In the genomic region with DNA sequence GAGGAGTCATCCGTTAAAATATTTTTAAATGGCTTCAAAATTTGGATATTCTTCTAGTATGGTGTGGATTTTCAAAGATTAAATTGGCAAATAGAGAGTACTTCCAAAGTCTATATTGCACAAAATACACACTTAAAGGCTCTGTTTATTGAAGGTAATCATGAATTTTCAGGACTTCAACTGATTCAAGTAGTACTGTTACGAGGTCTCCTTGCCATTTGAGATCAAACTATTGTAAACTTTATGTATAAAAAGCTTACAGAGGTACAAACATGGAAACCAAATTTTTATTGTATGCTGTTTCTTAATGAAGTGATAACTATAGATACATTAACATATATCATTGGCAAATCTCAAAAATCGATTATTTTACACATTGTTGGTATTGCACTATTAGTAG, we compare ENCODE assay signal across 2 cellular contexts.
TF ChIP-seq lines count a peak whose summit lies in the region.

No MANE protein-coding gene starts in this region.

TF ChIP-seq in SK-N-SH, 30 proteins besides CTCF, POLR2A, EP300 and RAD21 (continued from another document):
- TF ChIP-seq, protein P1, sequence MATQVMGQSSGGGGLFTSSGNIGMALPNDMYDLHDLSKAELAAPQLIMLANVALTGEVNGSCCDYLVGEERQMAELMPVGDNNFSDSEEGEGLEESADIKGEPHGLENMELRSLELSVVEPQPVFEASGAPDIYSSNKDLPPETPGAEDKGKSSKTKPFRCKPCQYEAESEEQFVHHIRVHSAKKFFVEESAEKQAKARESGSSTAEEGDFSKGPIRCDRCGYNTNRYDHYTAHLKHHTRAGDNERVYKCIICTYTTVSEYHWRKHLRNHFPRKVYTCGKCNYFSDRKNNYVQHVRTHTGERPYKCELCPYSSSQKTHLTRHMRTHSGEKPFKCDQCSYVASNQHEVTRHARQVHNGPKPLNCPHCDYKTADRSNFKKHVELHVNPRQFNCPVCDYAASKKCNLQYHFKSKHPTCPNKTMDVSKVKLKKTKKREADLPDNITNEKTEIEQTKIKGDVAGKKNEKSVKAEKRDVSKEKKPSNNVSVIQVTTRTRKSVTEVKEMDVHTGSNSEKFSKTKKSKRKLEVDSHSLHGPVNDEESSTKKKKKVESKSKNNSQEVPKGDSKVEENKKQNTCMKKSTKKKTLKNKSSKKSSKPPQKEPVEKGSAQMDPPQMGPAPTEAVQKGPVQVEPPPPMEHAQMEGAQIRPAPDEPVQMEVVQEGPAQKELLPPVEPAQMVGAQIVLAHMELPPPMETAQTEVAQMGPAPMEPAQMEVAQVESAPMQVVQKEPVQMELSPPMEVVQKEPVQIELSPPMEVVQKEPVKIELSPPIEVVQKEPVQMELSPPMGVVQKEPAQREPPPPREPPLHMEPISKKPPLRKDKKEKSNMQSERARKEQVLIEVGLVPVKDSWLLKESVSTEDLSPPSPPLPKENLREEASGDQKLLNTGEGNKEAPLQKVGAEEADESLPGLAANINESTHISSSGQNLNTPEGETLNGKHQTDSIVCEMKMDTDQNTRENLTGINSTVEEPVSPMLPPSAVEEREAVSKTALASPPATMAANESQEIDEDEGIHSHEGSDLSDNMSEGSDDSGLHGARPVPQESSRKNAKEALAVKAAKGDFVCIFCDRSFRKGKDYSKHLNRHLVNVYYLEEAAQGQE (IDR thresholded peaks at IDR 0.05; ENCODE audit: low read depth, low read length): no peak
- TF ChIP-seq EZH2phosphoT487 (IDR thresholded peaks at IDR 0.05; ENCODE audit: borderline replicate concordance, low read depth) (no peak), FOXJ3 (CRISPR knock-in tag; IDR thresholded peaks at IDR 0.05) (no peak), ELF1 (IDR thresholded peaks at IDR 0.05) (no peak), SIN3A (IDR thresholded peaks at IDR 0.05; ENCODE audit: borderline replicate concordance, low read depth, low read length) (no peak), TAF1 (IDR thresholded peaks at IDR 0.05; ENCODE audit: borderline replicate concordance, low read depth, low read length) (no peak), FOXM1 (IDR thresholded peaks at IDR 0.05; ENCODE audit: low read depth) (no peak), TEAD4 (IDR thresholded peaks at IDR 0.05; ENCODE audit: borderline replicate concordance, insufficient read depth) (no peak)
- TF ChIP-seq, protein P2, sequence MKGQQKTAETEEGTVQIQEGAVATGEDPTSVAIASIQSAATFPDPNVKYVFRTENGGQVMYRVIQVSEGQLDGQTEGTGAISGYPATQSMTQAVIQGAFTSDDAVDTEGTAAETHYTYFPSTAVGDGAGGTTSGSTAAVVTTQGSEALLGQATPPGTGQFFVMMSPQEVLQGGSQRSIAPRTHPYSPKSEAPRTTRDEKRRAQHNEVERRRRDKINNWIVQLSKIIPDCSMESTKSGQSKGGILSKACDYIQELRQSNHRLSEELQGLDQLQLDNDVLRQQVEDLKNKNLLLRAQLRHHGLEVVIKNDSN (IDR thresholded peaks at IDR 0.05; ENCODE audit: borderline replicate concordance, low read depth): no peak
TF ChIP-seq in SK-N-SH: peak in this region for 0.

TF ChIP-seq in SK-N-SH treated with all-trans-retinoic acid at 6 μM for 48 hours, 23 proteins besides CTCF, POLR2A, EP300 and RAD21 (continued from another document):
- TF ChIP-seq ZNF70 (CRISPR knock-in tag; IDR thresholded peaks at IDR 0.05) (no peak), TCF4 (CRISPR knock-in tag; IDR thresholded peaks at IDR 0.05; ENCODE audit: borderline replicate concordance) (no peak), ZNF565 (CRISPR knock-in tag; conservative IDR thresholded peaks at IDR 0.05; ENCODE audit: low read depth) (no peak), ZFP3 (CRISPR knock-in tag; IDR thresholded peaks at IDR 0.05) (no peak), GLIS3 (CRISPR knock-in tag; IDR thresholded peaks at IDR 0.05) (no peak), PPARA (CRISPR knock-in tag; IDR thresholded peaks at IDR 0.05; ENCODE audit: borderline replicate concordance) (no peak)
- TF ChIP-seq, protein P3, sequence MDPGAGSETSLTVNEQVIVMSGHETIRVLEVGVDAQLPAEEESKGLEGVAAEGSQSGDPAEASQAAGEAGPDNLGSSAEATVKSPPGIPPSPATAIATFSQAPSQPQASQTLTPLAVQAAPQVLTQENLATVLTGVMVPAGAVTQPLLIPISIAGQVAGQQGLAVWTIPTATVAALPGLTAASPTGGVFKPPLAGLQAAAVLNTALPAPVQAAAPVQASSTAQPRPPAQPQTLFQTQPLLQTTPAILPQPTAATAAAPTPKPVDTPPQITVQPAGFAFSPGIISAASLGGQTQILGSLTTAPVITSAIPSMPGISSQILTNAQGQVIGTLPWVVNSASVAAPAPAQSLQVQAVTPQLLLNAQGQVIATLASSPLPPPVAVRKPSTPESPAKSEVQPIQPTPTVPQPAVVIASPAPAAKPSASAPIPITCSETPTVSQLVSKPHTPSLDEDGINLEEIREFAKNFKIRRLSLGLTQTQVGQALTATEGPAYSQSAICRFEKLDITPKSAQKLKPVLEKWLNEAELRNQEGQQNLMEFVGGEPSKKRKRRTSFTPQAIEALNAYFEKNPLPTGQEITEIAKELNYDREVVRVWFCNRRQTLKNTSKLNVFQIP (CRISPR knock-in tag; IDR thresholded peaks at IDR 0.05; ENCODE audit: borderline replicate concordance, low read depth): no peak
